26 cellular contexts compared by ENCODE assay signal in genomic region chr22:47151064-47151463, GRCh38.
"Had no signal": no experiment of that assay in that cellular context is flagged by ENCODE, and none has a peak within 500 bp of the region (broad histone marks: within the 10 kb centered on the region; RNA-seq: fewer than 3 reads in every experiment).

No MANE protein-coding gene starts in this region.

- H3K4me3 Mint-ChIP-seq: activated naive CD8-positive, alpha-beta T cell treated with anti-CD3 and anti-CD28 coated beads, Interleukin-2, amount 50 U/mL, for 24 hours; activated T-cell treated with anti-CD3 and anti-CD28 coated beads, Interleukin-2, amount 50 U/mL, for 24 hours; naive thymus-derived CD4-positive, alpha-beta T cell; stimulated activated naive CD8-positive, alpha-beta T cell treated with anti-CD3 and anti-CD28 coated beads, Interleukin-15, amount 100 ng/mL, for 72 hours had no signal

- H3K27ac Mint-ChIP-seq: activated naive CD8-positive, alpha-beta T cell treated with anti-CD3 and anti-CD28 coated beads, Interleukin-2, amount 50 U/mL, for 24 hours; activated T-cell treated with anti-CD3 and anti-CD28 coated beads, Interleukin-2, amount 50 U/mL, for 24 hours had no signal

- H3K27me3 Mint-ChIP-seq: activated naive CD8-positive, alpha-beta T cell treated with anti-CD3 and anti-CD28 coated beads, Interleukin-2, amount 50 U/mL, for 24 hours; activated T-cell treated with anti-CD3 and anti-CD28 coated beads, Interleukin-2, amount 50 U/mL, for 24 hours; naive thymus-derived CD4-positive, alpha-beta T cell; stimulated activated naive CD8-positive, alpha-beta T cell treated with anti-CD3 and anti-CD28 coated beads, Interleukin-15, amount 100 ng/mL, for 72 hours had no signal

- H3K4me3 ChIP-seq: coronary artery, dorsolateral prefrontal cortex, gastroesophageal sphincter, right atrium auricular region, smooth muscle cell, upper lobe of left lung, vagina had no signal

- H3K9me3 Mint-ChIP-seq: activated naive CD8-positive, alpha-beta T cell treated with anti-CD3 and anti-CD28 coated beads, Interleukin-2, amount 50 U/mL, for 24 hours; activated T-cell treated with anti-CD3 and anti-CD28 coated beads, Interleukin-2, amount 50 U/mL, for 24 hours; stimulated activated naive CD8-positive, alpha-beta T cell treated with anti-CD3 and anti-CD28 coated beads, Interleukin-15, amount 100 ng/mL, for 72 hours had no signal

- ATAC-seq: gastroesophageal sphincter; left colon; naive thymus-derived CD4-positive, alpha-beta T cell; stimulated activated naive CD8-positive, alpha-beta T cell treated with anti-CD3 and anti-CD28 coated beads, Interleukin-15, amount 100 ng/mL, for 72 hours had no signal

- H3K9me3 ChIP-seq: gastroesophageal sphincter, right atrium auricular region, upper lobe of left lung, vagina had no signal

- DNase-seq: activated CD4-positive, alpha-beta T cell treated with anti-CD3 and anti-CD28 coated beads for 4 hours; activated CD4-positive, alpha-beta T cell treated with anti-CD3 and anti-CD28 coated beads, Interleukin-2, amount 50 U/mL, for 4 hours; activated CD8-positive, alpha-beta memory T cell treated with anti-CD3 and anti-CD28 coated beads, Interleukin-2, amount 50 U/mL, for 48 hours; activated gamma-delta T cell; activated naive CD4-positive, alpha-beta T cell treated with anti-CD3 and anti-CD28 coated beads, Interleukin-2, amount 50 U/mL, for 16 hours; activated naive CD8-positive, alpha-beta T cell treated with anti-CD3 and anti-CD28 coated beads, Interleukin-2, amount 50 U/mL, for 24 hours; activated T-cell treated with anti-CD3 and anti-CD28 coated beads, Interleukin-2, amount 50 U/mL, for 24 hours; dorsolateral prefrontal cortex; effector memory CD4-positive, alpha-beta T cell; head of caudate nucleus; hippocampal formation; left colon; midbrain; naive thymus-derived CD4-positive, alpha-beta T cell; stimulated activated CD4-positive, alpha-beta T cell treated with anti-CD3 and anti-CD28 coated beads, Interleukin-15, amount 100 ng/mL, for 24 hours; stimulated activated CD4-positive, alpha-beta T cell treated with anti-CD3 and anti-CD28 coated beads, Interleukin-2, amount 100 ng/mL, for 24 hours; stimulated activated naive CD8-positive, alpha-beta T cell treated with anti-CD3 and anti-CD28 coated beads, Interleukin-15, amount 100 ng/mL, for 72 hours; substantia nigra; T-helper 9 cell had no signal

- H3K27me3 ChIP-seq: dorsolateral prefrontal cortex, gastroesophageal sphincter, right atrium auricular region, upper lobe of left lung, vagina had no signal

- H3K27ac ChIP-seq: coronary artery, dorsolateral prefrontal cortex, gastroesophageal sphincter, right atrium auricular region, upper lobe of left lung, vagina, VCaP had no signal

- H3K4me1 ChIP-seq: upper lobe of left lung had no signal

- H3K36me3 ChIP-seq: gastroesophageal sphincter, right atrium auricular region, upper lobe of left lung, vagina had no signal
